ENCODE assay signal across 32 cellular contexts in genomic region chr2:17199741-17200140, GRCh38.
"Had no signal": no experiment of that assay in that cellular context is flagged by ENCODE, and none has a peak within 500 bp of the region (broad histone marks: within the 10 kb centered on the region; RNA-seq: fewer than 3 reads in every experiment).

No MANE protein-coding gene starts in this region.

- DNase-seq: activated B cell treated with CpG ODN at 0.5 μM for 24 hours; activated CD4-positive, alpha-beta memory T cell treated with anti-CD3 and anti-CD28 coated beads for 36 hours; activated CD4-positive, alpha-beta T cell treated with anti-CD3 and anti-CD28 coated beads for 4 hours; activated CD4-positive, alpha-beta T cell treated with anti-CD3 and anti-CD28 coated beads, Interleukin-2, amount 50 U/mL, for 1 hour; activated CD4-positive, CD25-positive, alpha-beta regulatory T cell treated with anti-CD3 and anti-CD28 coated beads, Interleukin-2, amount 50 U/mL, for 72 hours; activated CD8-positive, alpha-beta memory T cell treated with anti-CD3 and anti-CD28 coated beads for 24 hours; activated CD8-positive, alpha-beta memory T cell treated with anti-CD3 and anti-CD28 coated beads, Interleukin-2, amount 10 ng/mL, durations not matched to agents 7 days and 5 days; activated effector memory CD4-positive, alpha-beta T cell treated with anti-CD3 and anti-CD28 coated beads, Interleukin-2, amount 50 U/mL, for 16 hours; activated naive CD4-positive, alpha-beta T cell; activated naive CD8-positive, alpha-beta T cell treated with anti-CD3 and anti-CD28 coated beads, Interleukin-2, amount 10 ng/mL, durations not matched to agents 7 days and 5 days; activated T-cell treated with anti-CD3 and anti-CD28 coated beads, Interleukin-2, amount 50 U/mL, for 1 hour; activated T-cell treated with anti-CD3 and anti-CD28 coated beads, Interleukin-2, amount 50 U/mL, for 72 hours; amygdala; brain microvascular endothelial cell; central memory CD4-positive, alpha-beta T cell; NCI-H146; NCI-H2029 treated with DMSO at 0.1 percent for 48 hours; NCI-H2107; NCI-H226; NCI-H69; NK-92 treated with Interleukin-12 subunit alpha and Interleukin-12 subunit beta, amount 100 ng/mL, for 24 hours; OCI-M1; Right ventricle myocardium superior; SW 1271; T-helper 1 cell; T-helper 2 cell; T-helper 9 cell had no signal

- H3K36me3 Mint-ChIP-seq: activated CD4-positive, alpha-beta memory T cell treated with anti-CD3 and anti-CD28 coated beads for 36 hours; activated CD8-positive, alpha-beta memory T cell treated with anti-CD3 and anti-CD28 coated beads, Interleukin-2, amount 10 ng/mL, durations not matched to agents 7 days and 5 days; activated naive CD4-positive, alpha-beta T cell treated with anti-CD3 and anti-CD28 coated beads, Interleukin-2, amount 50 U/mL, for 24 hours; activated naive CD8-positive, alpha-beta T cell treated with anti-CD3 and anti-CD28 coated beads, Interleukin-2, amount 10 ng/mL, durations not matched to agents 7 days and 5 days had no signal

- H3K4me1 ChIP-seq: ascending aorta had no signal

- H3K4me3 Mint-ChIP-seq: activated B cell treated with CpG ODN at 0.5 μM for 24 hours; activated CD4-positive, alpha-beta memory T cell treated with anti-CD3 and anti-CD28 coated beads for 36 hours; activated CD8-positive, alpha-beta memory T cell treated with anti-CD3 and anti-CD28 coated beads, Interleukin-2, amount 10 ng/mL, durations not matched to agents 7 days and 5 days; activated naive CD4-positive, alpha-beta T cell treated with anti-CD3 and anti-CD28 coated beads, Interleukin-2, amount 50 U/mL, for 24 hours; activated naive CD8-positive, alpha-beta T cell treated with anti-CD3 and anti-CD28 coated beads, Interleukin-2, amount 10 ng/mL, durations not matched to agents 7 days and 5 days; activated T-cell treated with anti-CD3 and anti-CD28 coated beads, Interleukin-2, amount 50 U/mL, for 72 hours; activated T-helper 17 cell treated with anti-CD3 and anti-CD28 coated beads, Interleukin-2, amount 50 U/mL, for 72 hours had no signal

- H3K36me3 ChIP-seq: ascending aorta, brain microvascular endothelial cell had no signal

- H3K27ac ChIP-seq: ascending aorta, brain microvascular endothelial cell, VCaP had no signal

- H3K4me3 ChIP-seq: ascending aorta, K562 had no signal

- H3K27me3 Mint-ChIP-seq: activated B cell treated with CpG ODN at 0.5 μM for 24 hours; activated CD4-positive, alpha-beta memory T cell treated with anti-CD3 and anti-CD28 coated beads for 36 hours; activated CD8-positive, alpha-beta memory T cell treated with anti-CD3 and anti-CD28 coated beads, Interleukin-2, amount 10 ng/mL, durations not matched to agents 7 days and 5 days; activated naive CD4-positive, alpha-beta T cell treated with anti-CD3 and anti-CD28 coated beads, Interleukin-2, amount 50 U/mL, for 24 hours; activated naive CD8-positive, alpha-beta T cell treated with anti-CD3 and anti-CD28 coated beads, Interleukin-2, amount 10 ng/mL, durations not matched to agents 7 days and 5 days; activated T-helper 17 cell treated with anti-CD3 and anti-CD28 coated beads, Interleukin-2, amount 50 U/mL, for 72 hours had no signal

- H3K27me3 ChIP-seq: ascending aorta, brain microvascular endothelial cell had no signal

- H3K27ac Mint-ChIP-seq: activated B cell treated with CpG ODN at 0.5 μM for 24 hours; activated CD4-positive, alpha-beta memory T cell treated with anti-CD3 and anti-CD28 coated beads for 36 hours; activated CD8-positive, alpha-beta memory T cell treated with anti-CD3 and anti-CD28 coated beads, Interleukin-2, amount 10 ng/mL, durations not matched to agents 7 days and 5 days; activated naive CD4-positive, alpha-beta T cell treated with anti-CD3 and anti-CD28 coated beads, Interleukin-2, amount 50 U/mL, for 24 hours; activated naive CD8-positive, alpha-beta T cell treated with anti-CD3 and anti-CD28 coated beads, Interleukin-2, amount 10 ng/mL, durations not matched to agents 7 days and 5 days; activated T-cell treated with anti-CD3 and anti-CD28 coated beads, Interleukin-2, amount 50 U/mL, for 72 hours; activated T-helper 17 cell treated with anti-CD3 and anti-CD28 coated beads, Interleukin-2, amount 50 U/mL, for 72 hours had no signal

- H3K9me3 ChIP-seq: ascending aorta had no signal

- H3K4me1 Mint-ChIP-seq: activated CD8-positive, alpha-beta memory T cell treated with anti-CD3 and anti-CD28 coated beads, Interleukin-2, amount 10 ng/mL, durations not matched to agents 7 days and 5 days; activated naive CD4-positive, alpha-beta T cell treated with anti-CD3 and anti-CD28 coated beads, Interleukin-2, amount 50 U/mL, for 24 hours; activated naive CD8-positive, alpha-beta T cell treated with anti-CD3 and anti-CD28 coated beads, Interleukin-2, amount 10 ng/mL, durations not matched to agents 7 days and 5 days; activated T-helper 17 cell treated with anti-CD3 and anti-CD28 coated beads, Interleukin-2, amount 50 U/mL, for 72 hours had no signal

- ATAC-seq: activated CD8-positive, alpha-beta memory T cell treated with anti-CD3 and anti-CD28 coated beads, Interleukin-2, amount 10 ng/mL, durations not matched to agents 7 days and 5 days; activated T-cell treated with anti-CD3 and anti-CD28 coated beads, Interleukin-2, amount 50 U/mL, for 72 hours; activated T-helper 17 cell treated with anti-CD3 and anti-CD28 coated beads, Interleukin-2, amount 50 U/mL, for 72 hours; K562 had no signal
